ENCODE assay signal across 12 cellular contexts in genomic region chr15:74892313-74892712, GRCh38. TPM values are rescaled to one million over a fixed set of nuclear protein-coding genes. Genes with fewer than 3 reads are reported as not detected.
DNase-seq lines count a peak whose midpoint lies in the region; ATAC-seq, FAIRE-seq and TF ChIP-seq lines count a peak whose summit lies in the region.
"Had no signal": no experiment of that assay in that cellular context is flagged by ENCODE, and none has a peak within 500 bp of the region (broad histone marks: within the 10 kb centered on the region; RNA-seq: fewer than 3 reads in every experiment).

No MANE protein-coding gene starts in this region.

- H3K4me1 ChIP-seq in HepG2 (ENCODE audit: insufficient read depth, low read length) = peaks cover 27% of the 10 kb centered on the region

- H3K9ac ChIP-seq in HepG2 (ENCODE audit: insufficient read depth, low read depth, low read length) = no peak overlapping the region

- TF ChIP-seq EP300 in HepG2 (IDR thresholded peaks at IDR 0.05; ENCODE audit: low read depth in 2 of 2, low read length in 2 of 2) = no peak
- TF ChIP-seq EP300 in HepG2 (CRISPR knock-in tag; IDR thresholded peaks at IDR 0.05; ENCODE audit: borderline replicate concordance) = no peak

- no peak overlapping the region for H3K4me3 Mint-ChIP-seq in natural killer cell
- H3K4me3 Mint-ChIP-seq in natural killer cell treated with Interleukin-12 subunit alpha and Interleukin-12 subunit beta and Interleukin-15 and Interleukin-18, amount 100 ng/mL, for 72 hours = no peak overlapping the region
- no peak overlapping the region for H3K4me3 Mint-ChIP-seq in activated CD4-positive, alpha-beta memory T cell treated with anti-CD3 and anti-CD28 coated beads for 36 hours

- no peaks in the 10 kb centered on the region for H3K36me3 Mint-ChIP-seq in natural killer cell
- peaks cover 4% of the 10 kb centered on the region for H3K36me3 Mint-ChIP-seq in natural killer cell treated with Interleukin-12 subunit alpha and Interleukin-12 subunit beta and Interleukin-15 and Interleukin-18, amount 100 ng/mL, for 72 hours
- peaks cover 22% of the 10 kb centered on the region for H3K36me3 Mint-ChIP-seq in activated CD4-positive, alpha-beta memory T cell treated with anti-CD3 and anti-CD28 coated beads for 36 hours

- POLR2A ChIA-PET in activated CD4-positive, alpha-beta memory T cell treated with anti-CD3 and anti-CD28 coated beads for 36 hours (lab: Charles Lee) = interaction anchor here (2.0 kb wide), 1 partner anchor 22 kb away, joined by 8 read pairs; no protein-coding TSS in a partner anchor
- POLR2A ChIA-PET in HepG2 (lab: Yijun Ruan, JAX) = interaction anchor here (1.6 kb wide), 1 partner anchor 14 kb away, joined by 7 read pairs; the partner anchor contains the start of gene FAM219B

- in situ Hi-C loops in HepG2 (cut with HindIII; ENCODE audit: extremely low pct_ligation_motif_present, low pct_unique_long_range_greater_than_20kb) = no loop called here

- no peak for TF ChIP-seq RAD21 in HepG2 (CRISPR knock-in tag; IDR thresholded peaks at IDR 0.05)

- no peaks in the 10 kb centered on the region for H3K27me3 Mint-ChIP-seq in natural killer cell (ENCODE audit: low read depth in 2 of 2)
- no peaks in the 10 kb centered on the region for H3K27me3 Mint-ChIP-seq in natural killer cell treated with Interleukin-12 subunit alpha and Interleukin-12 subunit beta and Interleukin-15 and Interleukin-18, amount 100 ng/mL, for 72 hours
- no peaks in the 10 kb centered on the region for H3K27me3 Mint-ChIP-seq in activated CD4-positive, alpha-beta memory T cell treated with anti-CD3 and anti-CD28 coated beads for 36 hours
- H3K27me3 Mint-ChIP-seq: naive B cell had no signal

- CTCF ChIA-PET in activated CD4-positive, alpha-beta memory T cell treated with anti-CD3 and anti-CD28 coated beads for 36 hours (lab: Charles Lee) = interaction anchor here (1.6 to 3.9 kb wide), 2 partner anchors 9 to 14 kb away, joined by 7 to 32 read pairs; partner anchors contain the start of gene FAM219B
- CTCF ChIA-PET in HepG2 (lab: Yijun Ruan, JAX; ENCODE audit: low intra/inter-chr PET ratio, low total read pairs) = no interaction called here

- H3K79me2 ChIP-seq in HepG2 (ENCODE audit: insufficient read depth, low read length) = peaks cover 11% of the 10 kb centered on the region

- WGBS in HepG2 (ENCODE audit: low lambda C conversion rate) = 57% methylated on average over 1 of the region's 3 CpGs

- no TSS peak for BruUV-seq in HepG2 (replicated peaks; lab: Mats Ljungman, UMichigan)

- no peak for FAIRE-seq in HepG2 (lab: Jason Lieb, UNC)

- TF ChIP-seq CTCF in natural killer cell (IDR thresholded peaks at IDR 0.05) (no peak), HepG2 (CRISPR knock-in tag; IDR thresholded peaks at IDR 0.05) (no peak)

- H3K4me1 Mint-ChIP-seq in natural killer cell = peaks cover 27 to 36% of the 10 kb centered on the region in 2 donors
- peaks cover 24 to 32% of the 10 kb centered on the region in 2 donors for H3K4me1 Mint-ChIP-seq in natural killer cell treated with Interleukin-12 subunit alpha and Interleukin-12 subunit beta and Interleukin-15 and Interleukin-18, amount 100 ng/mL, for 72 hours (ENCODE audit: low read depth in 2 of 2)
- H3K4me1 Mint-ChIP-seq in activated CD4-positive, alpha-beta memory T cell treated with anti-CD3 and anti-CD28 coated beads for 36 hours (ENCODE audit: low read depth) = peaks cover 44% of the 10 kb centered on the region

- H2AFZ ChIP-seq in HepG2 (ENCODE audit: low read length) = no peak overlapping the region

- H3K36me3 ChIP-seq in HepG2 (replicated peaks in 1 of 2; ENCODE audit: control insufficient read depth in 1 of 2, insufficient read depth in 2 of 2, low read length in 2 of 2) = peaks cover 13 to 23% of the 10 kb centered on the region in 2 experiments; a peak in 4 of 5 replicates

- no peaks in the 10 kb centered on the region; a peak in 1 of 5 replicates for H3K27me3 ChIP-seq in HepG2 (ENCODE audit: control insufficient read depth in 1 of 2, insufficient read depth in 2 of 2, low read length in 2 of 2)

- DNase-seq in natural killer cell = no peak
- DNase-seq in natural killer cell treated with Interleukin-12 subunit alpha and Interleukin-12 subunit beta and Interleukin-15 and Interleukin-18, amount 100 ng/mL, for 72 hours (ENCODE audit: low spot score) = no peak
- peak; percentile 33 for DNase-seq in activated CD4-positive, alpha-beta memory T cell treated with anti-CD3 and anti-CD28 coated beads for 36 hours
- DNase-seq in HepG2 (ENCODE audit: low spot score) = no peak
- DNase-seq in stimulated activated CD4-positive, alpha-beta T cell treated with anti-CD3 and anti-CD28 coated beads, Interleukin-4, amount 100 ng/mL, for 1 hour = no peak
- DNase-seq in HCEC 1CT = no peak
- DNase-seq: activated T-cell treated with anti-CD3 and anti-CD28 coated beads, Interleukin-2, amount 50 U/mL, for 1 hour; naive B cell; NCI-H526 had no signal

- H3K27ac Mint-ChIP-seq in natural killer cell = peak overlapping the region; percentile 26 to 75
- H3K27ac Mint-ChIP-seq in natural killer cell treated with Interleukin-12 subunit alpha and Interleukin-12 subunit beta and Interleukin-15 and Interleukin-18, amount 100 ng/mL, for 72 hours = peak overlapping the region in 1 of 2 donors; percentile 56
- H3K27ac Mint-ChIP-seq in activated CD4-positive, alpha-beta memory T cell treated with anti-CD3 and anti-CD28 coated beads for 36 hours = peak overlapping the region; percentile 80

- TF ChIP-seq POLR2A in HepG2 (IDR thresholded peaks at IDR 0.05; ENCODE audit: insufficient read depth in 1 of 2, low read depth in 2 of 2, low read length in 2 of 2) = no peak

- H3K4me3 ChIP-seq in HepG2 (replicated peaks in 1 of 3; ENCODE audit: insufficient read depth in 1 of 3, low read depth in 2 of 3, low read length in 3 of 3) = no peak overlapping the region

- H3K9me3 ChIP-seq in HepG2 (ENCODE audit: low read length) = no peaks in the 10 kb centered on the region

- H4K20me1 ChIP-seq in HepG2 (ENCODE audit: insufficient read depth, low read length) = no peaks in the 10 kb centered on the region; the same call in 1 of the 2 replicates

- no peak overlapping the region for H3K27ac ChIP-seq in HepG2 (ENCODE audit: extremely low read length, insufficient read depth, low read length)
- H3K27ac ChIP-seq: C4-2B, VCaP had no signal

- intact Hi-C loops in natural killer cell (cut with micrococcal nuclease) (no loop called here), HepG2 (cut with micrococcal nuclease; ENCODE audit: unreplicated experiment) (no loop called here)
- intact Hi-C loops in activated CD4-positive, alpha-beta memory T cell treated with anti-CD3 and anti-CD28 coated beads for 36 hours (cut with micrococcal nuclease) = loop anchor here (5.0 kb wide), 2 partner anchors 50 to 105 kb away; partner anchors contain the start of gene ULK3

- no peak overlapping the region for H3K4me2 ChIP-seq in HepG2 (ENCODE audit: low read depth, low read length)

- ATAC-seq in natural killer cell (no peak), HepG2 (no peak), GM21390 (IDR thresholded peaks at IDR 0.05; ENCODE audit: unreplicated experiment) (no peak)
- no peak for ATAC-seq in natural killer cell treated with Interleukin-12 subunit alpha and Interleukin-12 subunit beta and Interleukin-15 and Interleukin-18, amount 100 ng/mL, for 72 hours

- H3K9me3 Mint-ChIP-seq in natural killer cell = no peaks in the 10 kb centered on the region
- H3K9me3 Mint-ChIP-seq in natural killer cell treated with Interleukin-12 subunit alpha and Interleukin-12 subunit beta and Interleukin-15 and Interleukin-18, amount 100 ng/mL, for 72 hours = no peaks in the 10 kb centered on the region
- no peaks in the 10 kb centered on the region for H3K9me3 Mint-ChIP-seq in activated CD4-positive, alpha-beta memory T cell treated with anti-CD3 and anti-CD28 coated beads for 36 hours
- H3K9me3 Mint-ChIP-seq: naive B cell had no signal

RNA-seq across cellular contexts. Expression of gene MPI, which starts 2.5 kb away (rescaled TPM):
- total RNA-seq in natural killer cell (10 to 100 TPM; 15.7 to 20.4 (median 18.8) TPM), HepG2 (2016; rRNA removed; fragmentation: Illumina TruSeq; extraction: Trizol) (36.9 and 49.7 TPM in 2 replicates)
- 10 to 100 TPM; 43.6 to 46.8 TPM for total RNA-seq in natural killer cell treated with Interleukin-12 subunit alpha and Interleukin-12 subunit beta and Interleukin-15 and Interleukin-18, amount 100 ng/mL, for 72 hours
- total RNA-seq in activated CD4-positive, alpha-beta memory T cell treated with anti-CD3 and anti-CD28 coated beads for 36 hours = 10 to 100 TPM; 56.4 to 60.0 TPM
- total RNA-seq in HepG2 (2016; cell fraction: cytosol; rRNA removed; fragmentation: Illumina TruSeq; extraction: Trizol; ENCODE audit: low read depth) = 14.9 and 19.2 TPM in 2 replicates
- 41.4 and 51.3 TPM in 2 replicates for total RNA-seq in HepG2 (2016; cell fraction: insoluble cytoplasmic fraction; rRNA removed; fragmentation: Illumina TruSeq; extraction: Trizol)
- total RNA-seq in HepG2 (2016; cell fraction: membrane; rRNA removed; fragmentation: Illumina TruSeq; extraction: Trizol) = 19.0 and 24.4 TPM in 2 replicates
- 19.5 and 27.2 TPM in 2 replicates for total RNA-seq in HepG2 (2016; cell fraction: nucleus; rRNA removed; fragmentation: Illumina TruSeq; extraction: Trizol)
- polyA plus RNA-seq in HepG2 (2011; rRNA removed) = 63.5 and 66.7 TPM in 2 replicates
- polyA plus RNA-seq in HepG2 (2011; cell fraction: cytosol; rRNA removed) = 68.2 and 75.7 TPM in 2 replicates
- polyA plus RNA-seq in HepG2 (2011; cell fraction: nucleus; rRNA removed) = 79.4 and 82.3 TPM in 2 replicates
- 35.5 and 45.4 TPM in 2 replicates for polyA plus RNA-seq in HepG2 (2012)
- polyA plus RNA-seq in HepG2 (2016; cell fraction: cytosol; fragmentation: Illumina TruSeq; extraction: Trizol; ENCODE audit: low read depth) = 11.8 and 13.8 TPM in 2 replicates
- polyA plus RNA-seq in HepG2 (2016; cell fraction: insoluble cytoplasmic fraction; fragmentation: Illumina TruSeq; extraction: Trizol; ENCODE audit: low read depth) = 52.7 and 54.7 TPM in 2 replicates
- 18.4 and 18.9 TPM in 2 replicates for polyA plus RNA-seq in HepG2 (2016; cell fraction: membrane; fragmentation: Illumina TruSeq; extraction: Trizol; ENCODE audit: low read depth)
- polyA plus RNA-seq in HepG2 (2016; cell fraction: nucleus; fragmentation: Illumina TruSeq; extraction: Trizol; ENCODE audit: insufficient read depth, low read depth) = 25.9 and 30.1 TPM in 2 replicates
- polyA minus RNA-seq in HepG2 (2011; rRNA and poly(A)+ RNA removed; ENCODE audit: low replicate concordance) = 129 and 146 TPM in 2 replicates
- 28.5 and 36.3 TPM in 2 replicates for polyA minus RNA-seq in HepG2 (2011; cell fraction: cytosol; rRNA and poly(A)+ RNA removed)
- polyA minus RNA-seq in HepG2 (2011; cell fraction: nucleus; rRNA and poly(A)+ RNA removed) = 54.8 and 73.8 TPM in 2 replicates

RNA-seq across cellular contexts. Expression of gene FAM219B, which starts 14.3 kb away (rescaled TPM):
- total RNA-seq in natural killer cell = 100 to 1,000 TPM in 1 of 3 donors, 10 to 100 TPM in 2; 63.5 to 107 (median 69.0) TPM
- 10 to 100 TPM; 49.6 to 74.3 TPM for total RNA-seq in natural killer cell treated with Interleukin-12 subunit alpha and Interleukin-12 subunit beta and Interleukin-15 and Interleukin-18, amount 100 ng/mL, for 72 hours
- 10 to 100 TPM; 63.0 to 70.1 TPM for total RNA-seq in activated CD4-positive, alpha-beta memory T cell treated with anti-CD3 and anti-CD28 coated beads for 36 hours
- 18.0 and 36.6 TPM in 2 replicates for total RNA-seq in HepG2 (2016; rRNA removed; fragmentation: Illumina TruSeq; extraction: Trizol)
- 14.9 and 16.5 TPM in 2 replicates for total RNA-seq in HepG2 (2016; cell fraction: cytosol; rRNA removed; fragmentation: Illumina TruSeq; extraction: Trizol; ENCODE audit: low read depth)
- 26.3 and 28.5 TPM in 2 replicates for total RNA-seq in HepG2 (2016; cell fraction: insoluble cytoplasmic fraction; rRNA removed; fragmentation: Illumina TruSeq; extraction: Trizol)
- total RNA-seq in HepG2 (2016; cell fraction: membrane; rRNA removed; fragmentation: Illumina TruSeq; extraction: Trizol) = 34.0 and 34.5 TPM in 2 replicates
- total RNA-seq in HepG2 (2016; cell fraction: nucleus; rRNA removed; fragmentation: Illumina TruSeq; extraction: Trizol) = 36.5 and 50.4 TPM in 2 replicates
- 50.2 and 52.3 TPM in 2 replicates for polyA plus RNA-seq in HepG2 (2011; rRNA removed)
- polyA plus RNA-seq in HepG2 (2011; cell fraction: cytosol; rRNA removed) = 28.4 and 30.8 TPM in 2 replicates
- polyA plus RNA-seq in HepG2 (2011; cell fraction: nucleus; rRNA removed) = 176 and 185 TPM in 2 replicates
- 21.6 and 28.8 TPM in 2 replicates for polyA plus RNA-seq in HepG2 (2012)
- 9.6 and 12.3 TPM in 2 replicates for polyA plus RNA-seq in HepG2 (2016; cell fraction: cytosol; fragmentation: Illumina TruSeq; extraction: Trizol; ENCODE audit: low read depth)
- 16.8 and 18.6 TPM in 2 replicates for polyA plus RNA-seq in HepG2 (2016; cell fraction: insoluble cytoplasmic fraction; fragmentation: Illumina TruSeq; extraction: Trizol; ENCODE audit: low read depth)
- 21.3 and 21.8 TPM in 2 replicates for polyA plus RNA-seq in HepG2 (2016; cell fraction: membrane; fragmentation: Illumina TruSeq; extraction: Trizol; ENCODE audit: low read depth)
- polyA plus RNA-seq in HepG2 (2016; cell fraction: nucleus; fragmentation: Illumina TruSeq; extraction: Trizol; ENCODE audit: insufficient read depth, low read depth) = 53.3 TPM in 2 replicates
- polyA minus RNA-seq in HepG2 (2011; rRNA and poly(A)+ RNA removed; ENCODE audit: low replicate concordance) = 48.2 and 65.5 TPM in 2 replicates
- polyA minus RNA-seq in HepG2 (2011; cell fraction: cytosol; rRNA and poly(A)+ RNA removed) = 9.3 and 14.4 TPM in 2 replicates
- 30.9 and 39.9 TPM in 2 replicates for polyA minus RNA-seq in HepG2 (2011; cell fraction: nucleus; rRNA and poly(A)+ RNA removed)

RNA-seq across cellular contexts. Expression of gene SCAMP2, which starts 19.1 kb away (rescaled TPM):
- 100 to 1,000 TPM in 1 of 3 donors, 10 to 100 TPM in 2; 78.8 to 101 (median 92.8) TPM for total RNA-seq in natural killer cell
- 100 to 1,000 TPM; 109 to 111 TPM for total RNA-seq in natural killer cell treated with Interleukin-12 subunit alpha and Interleukin-12 subunit beta and Interleukin-15 and Interleukin-18, amount 100 ng/mL, for 72 hours
- total RNA-seq in activated CD4-positive, alpha-beta memory T cell treated with anti-CD3 and anti-CD28 coated beads for 36 hours = 10 to 100 TPM; 77.6 to 79.5 TPM
- total RNA-seq in HepG2 (2016; rRNA removed; fragmentation: Illumina TruSeq; extraction: Trizol) = 23.6 and 34.8 TPM in 2 replicates
- 9.6 and 11.5 TPM in 2 replicates for total RNA-seq in HepG2 (2016; cell fraction: cytosol; rRNA removed; fragmentation: Illumina TruSeq; extraction: Trizol; ENCODE audit: low read depth)
- total RNA-seq in HepG2 (2016; cell fraction: insoluble cytoplasmic fraction; rRNA removed; fragmentation: Illumina TruSeq; extraction: Trizol) = 21.6 and 36.5 TPM in 2 replicates
- 19.1 and 19.4 TPM in 2 replicates for total RNA-seq in HepG2 (2016; cell fraction: membrane; rRNA removed; fragmentation: Illumina TruSeq; extraction: Trizol)
- 34.8 and 43.1 TPM in 2 replicates for total RNA-seq in HepG2 (2016; cell fraction: nucleus; rRNA removed; fragmentation: Illumina TruSeq; extraction: Trizol)
- 121 and 137 TPM in 2 replicates for polyA plus RNA-seq in HepG2 (2011; rRNA removed)
- polyA plus RNA-seq in HepG2 (2011; cell fraction: cytosol; rRNA removed) = 79.1 and 105 TPM in 2 replicates
- polyA plus RNA-seq in HepG2 (2011; cell fraction: nucleus; rRNA removed) = 60.5 and 61.0 TPM in 2 replicates
- 46.1 and 60.6 TPM in 2 replicates for polyA plus RNA-seq in HepG2 (2012)
- polyA plus RNA-seq in HepG2 (2016; cell fraction: cytosol; fragmentation: Illumina TruSeq; extraction: Trizol; ENCODE audit: low read depth) = 13.9 and 15.3 TPM in 2 replicates
- 40.8 and 49.5 TPM in 2 replicates for polyA plus RNA-seq in HepG2 (2016; cell fraction: insoluble cytoplasmic fraction; fragmentation: Illumina TruSeq; extraction: Trizol; ENCODE audit: low read depth)
- 19.7 and 19.9 TPM in 2 replicates for polyA plus RNA-seq in HepG2 (2016; cell fraction: membrane; fragmentation: Illumina TruSeq; extraction: Trizol; ENCODE audit: low read depth)
- polyA plus RNA-seq in HepG2 (2016; cell fraction: nucleus; fragmentation: Illumina TruSeq; extraction: Trizol; ENCODE audit: insufficient read depth, low read depth) = 82.6 and 86.5 TPM in 2 replicates
- 153 and 215 TPM in 2 replicates for polyA minus RNA-seq in HepG2 (2011; rRNA and poly(A)+ RNA removed; ENCODE audit: low replicate concordance)
- 43.0 and 53.0 TPM in 2 replicates for polyA minus RNA-seq in HepG2 (2011; cell fraction: cytosol; rRNA and poly(A)+ RNA removed)
- polyA minus RNA-seq in HepG2 (2011; cell fraction: nucleus; rRNA and poly(A)+ RNA removed) = 19.7 and 32.7 TPM in 2 replicates

RNA-seq across cellular contexts. Expression of gene COX5A, which starts 45.6 kb away (rescaled TPM):
- total RNA-seq in natural killer cell (10 to 100 TPM; 69.7 to 90.0 (median 76.9) TPM), HepG2 (2016; rRNA removed; fragmentation: Illumina TruSeq; extraction: Trizol) (217 and 218 TPM in 2 replicates)
- 100 to 1,000 TPM; 221 to 229 TPM for total RNA-seq in natural killer cell treated with Interleukin-12 subunit alpha and Interleukin-12 subunit beta and Interleukin-15 and Interleukin-18, amount 100 ng/mL, for 72 hours
- 100 to 1,000 TPM; 322 TPM for total RNA-seq in activated CD4-positive, alpha-beta memory T cell treated with anti-CD3 and anti-CD28 coated beads for 36 hours
- 117 and 120 TPM in 2 replicates for total RNA-seq in HepG2 (2016; cell fraction: cytosol; rRNA removed; fragmentation: Illumina TruSeq; extraction: Trizol; ENCODE audit: low read depth)
- total RNA-seq in HepG2 (2016; cell fraction: insoluble cytoplasmic fraction; rRNA removed; fragmentation: Illumina TruSeq; extraction: Trizol) = 207 and 224 TPM in 2 replicates
- 128 and 130 TPM in 2 replicates for total RNA-seq in HepG2 (2016; cell fraction: membrane; rRNA removed; fragmentation: Illumina TruSeq; extraction: Trizol)
- total RNA-seq in HepG2 (2016; cell fraction: nucleus; rRNA removed; fragmentation: Illumina TruSeq; extraction: Trizol) = 98.7 and 101 TPM in 2 replicates
- polyA plus RNA-seq in HepG2 (2011; rRNA removed) = 132 and 158 TPM in 2 replicates
- 156 and 163 TPM in 2 replicates for polyA plus RNA-seq in HepG2 (2011; cell fraction: cytosol; rRNA removed)
- polyA plus RNA-seq in HepG2 (2011; cell fraction: nucleus; rRNA removed) = 70.3 and 75.2 TPM in 2 replicates
- 264 and 279 TPM in 2 replicates for polyA plus RNA-seq in HepG2 (2012)
- 273 and 293 TPM in 2 replicates for polyA plus RNA-seq in HepG2 (2016; cell fraction: cytosol; fragmentation: Illumina TruSeq; extraction: Trizol; ENCODE audit: low read depth)
- 379 and 384 TPM in 2 replicates for polyA plus RNA-seq in HepG2 (2016; cell fraction: insoluble cytoplasmic fraction; fragmentation: Illumina TruSeq; extraction: Trizol; ENCODE audit: low read depth)
- 251 and 264 TPM in 2 replicates for polyA plus RNA-seq in HepG2 (2016; cell fraction: membrane; fragmentation: Illumina TruSeq; extraction: Trizol; ENCODE audit: low read depth)
- polyA plus RNA-seq in HepG2 (2016; cell fraction: nucleus; fragmentation: Illumina TruSeq; extraction: Trizol; ENCODE audit: insufficient read depth, low read depth) = 250 and 258 TPM in 2 replicates
- polyA minus RNA-seq in HepG2 (2011; rRNA and poly(A)+ RNA removed; ENCODE audit: low replicate concordance) = 21.4 and 51.3 TPM in 2 replicates
- polyA minus RNA-seq in HepG2 (2011; cell fraction: cytosol; rRNA and poly(A)+ RNA removed) = 76.2 and 81.5 TPM in 2 replicates
- polyA minus RNA-seq in HepG2 (2011; cell fraction: nucleus; rRNA and poly(A)+ RNA removed) = 23.3 and 29.7 TPM in 2 replicates

RNA-seq across cellular contexts. Expression of gene ULK3, which starts 49.4 kb away (rescaled TPM):
- 10 to 100 TPM; 54.8 to 75.1 (median 64.7) TPM for total RNA-seq in natural killer cell
- 10 to 100 TPM; 39.1 to 74.7 TPM for total RNA-seq in natural killer cell treated with Interleukin-12 subunit alpha and Interleukin-12 subunit beta and Interleukin-15 and Interleukin-18, amount 100 ng/mL, for 72 hours
- 10 to 100 TPM; 51.4 to 57.6 TPM for total RNA-seq in activated CD4-positive, alpha-beta memory T cell treated with anti-CD3 and anti-CD28 coated beads for 36 hours
- total RNA-seq in HepG2 (2016; rRNA removed; fragmentation: Illumina TruSeq; extraction: Trizol) = 8.2 and 15.2 TPM in 2 replicates
- total RNA-seq in HepG2 (2016; cell fraction: cytosol; rRNA removed; fragmentation: Illumina TruSeq; extraction: Trizol; ENCODE audit: low read depth) = 7.6 and 8.1 TPM in 2 replicates
- total RNA-seq in HepG2 (2016; cell fraction: insoluble cytoplasmic fraction; rRNA removed; fragmentation: Illumina TruSeq; extraction: Trizol) = 8.9 and 14.6 TPM in 2 replicates
- total RNA-seq in HepG2 (2016; cell fraction: membrane; rRNA removed; fragmentation: Illumina TruSeq; extraction: Trizol) = 17.8 and 17.9 TPM in 2 replicates
- 13.8 and 17.0 TPM in 2 replicates for total RNA-seq in HepG2 (2016; cell fraction: nucleus; rRNA removed; fragmentation: Illumina TruSeq; extraction: Trizol)
- 23.7 and 25.1 TPM in 2 replicates for polyA plus RNA-seq in HepG2 (2011; rRNA removed)
- polyA plus RNA-seq in HepG2 (2011; cell fraction: cytosol; rRNA removed) = 10.1 and 12.4 TPM in 2 replicates
- 149 and 163 TPM in 2 replicates for polyA plus RNA-seq in HepG2 (2011; cell fraction: nucleus; rRNA removed)
- polyA plus RNA-seq in HepG2 (2012) = 11.8 and 16.1 TPM in 2 replicates
- polyA plus RNA-seq in HepG2 (2016; cell fraction: cytosol; fragmentation: Illumina TruSeq; extraction: Trizol; ENCODE audit: low read depth) = 9.7 and 10.4 TPM in 2 replicates
- 7.6 and 10.2 TPM in 2 replicates for polyA plus RNA-seq in HepG2 (2016; cell fraction: insoluble cytoplasmic fraction; fragmentation: Illumina TruSeq; extraction: Trizol; ENCODE audit: low read depth)
- 15.2 and 26.1 TPM in 2 replicates for polyA plus RNA-seq in HepG2 (2016; cell fraction: membrane; fragmentation: Illumina TruSeq; extraction: Trizol; ENCODE audit: low read depth)
- polyA plus RNA-seq in HepG2 (2016; cell fraction: nucleus; fragmentation: Illumina TruSeq; extraction: Trizol; ENCODE audit: insufficient read depth, low read depth) = 43.8 and 44.9 TPM in 2 replicates
- polyA minus RNA-seq in HepG2 (2011; rRNA and poly(A)+ RNA removed; ENCODE audit: low replicate concordance) = 13.8 and 70.3 TPM in 2 replicates
- polyA minus RNA-seq in HepG2 (2011; cell fraction: cytosol; rRNA and poly(A)+ RNA removed) = 4.8 and 5.1 TPM in 2 replicates
- 11.6 and 13.2 TPM in 2 replicates for polyA minus RNA-seq in HepG2 (2011; cell fraction: nucleus; rRNA and poly(A)+ RNA removed)
